22 cellular contexts compared by ENCODE assay signal in the genomic region with DNA sequence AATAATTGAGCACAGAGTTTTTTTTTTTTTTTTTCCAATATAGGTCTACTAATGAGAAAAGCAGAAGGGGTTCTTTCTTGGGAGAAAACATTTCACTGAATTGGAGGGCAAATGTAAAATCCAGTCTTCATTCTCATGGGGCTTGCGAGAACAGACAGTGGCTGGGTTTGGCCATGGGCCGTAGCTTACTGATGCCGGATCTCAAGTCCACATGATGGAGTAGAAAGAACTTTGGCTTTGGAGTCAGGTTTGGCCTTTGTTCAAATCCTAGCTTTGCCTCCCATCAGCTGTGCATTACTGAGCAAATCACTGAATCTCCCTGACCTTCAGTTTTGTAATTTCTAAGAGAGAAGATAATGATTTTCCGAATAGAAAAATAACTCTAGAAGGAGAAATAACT. TPM values are rescaled to one million over a fixed set of nuclear protein-coding genes. Genes with fewer than 3 reads are reported as not detected.
DNase-seq lines count a peak whose midpoint lies in the region; ATAC-seq and TF ChIP-seq lines count a peak whose summit lies in the region.
"Had no signal": no experiment of that assay in that cellular context is flagged by ENCODE, and none has a peak within 500 bp of the region (broad histone marks: within the 10 kb centered on the region; RNA-seq: fewer than 3 reads in every experiment).

No MANE protein-coding gene starts in this region.

- no peaks in the 10 kb centered on the region for H3K4me1 Mint-ChIP-seq in activated CD4-positive, alpha-beta T cell treated with anti-CD3 and anti-CD28 coated beads for 36 hours
- H3K4me1 Mint-ChIP-seq in H9, result no peaks in the 10 kb centered on the region; a peak in 1 of 4 replicates
- H3K4me1 Mint-ChIP-seq: activated naive CD8-positive, alpha-beta T cell treated with anti-CD3 and anti-CD28 coated beads for 36 hours; activated T-helper 17 cell treated with anti-CD3 and anti-CD28 coated beads, Interleukin-2, amount 50 U/mL, for 72 hours; B cell had no signal

- POLR2A ChIA-PET in activated CD4-positive, alpha-beta T cell treated with anti-CD3 and anti-CD28 coated beads for 36 hours (lab: Charles Lee), result no interaction called here

- H3K79me2 ChIP-seq in hepatocyte (no peaks in the 10 kb centered on the region), H9 (ENCODE audit: insufficient read depth, low read length) (no peaks in the 10 kb centered on the region)

- no peak overlapping the region for H3K4ac ChIP-seq in H9 (ENCODE audit: low read depth, low read length)

- H4K91ac ChIP-seq in H9 (ENCODE audit: insufficient read length, low read depth, low read length), result no peak overlapping the region

- no peaks in the 10 kb centered on the region for H3K23me2 ChIP-seq in H9 (ENCODE audit: insufficient read length, low read depth, low read length, poor library complexity, severe bottlenecking)

- H3K4me3 Mint-ChIP-seq in activated CD4-positive, alpha-beta T cell treated with anti-CD3 and anti-CD28 coated beads for 36 hours, result no peak overlapping the region
- H3K4me3 Mint-ChIP-seq in H9, result no peak overlapping the region
- H3K4me3 Mint-ChIP-seq: activated naive CD8-positive, alpha-beta T cell treated with anti-CD3 and anti-CD28 coated beads for 36 hours; activated T-helper 17 cell treated with anti-CD3 and anti-CD28 coated beads, Interleukin-2, amount 50 U/mL, for 72 hours; B cell; stimulated activated naive CD8-positive, alpha-beta T cell treated with anti-CD3 and anti-CD28 coated beads, Interleukin-15, Interleukin-2, amounts not matched to agents 100 ng/mL and 50 ng/mL, for 24 hours had no signal

- no peak overlapping the region for H2BK20ac ChIP-seq in H9 (ENCODE audit: low read depth, low read length, poor library complexity, severe bottlenecking)

- intact Hi-C loops in Right ventricle myocardium inferior (cut with DNase I) (loop anchor here (5.0 kb wide), 1 partner anchor 119 kb away; no protein-coding TSS in a partner anchor), cardiac septum (cut with DNase I) (loop anchor here (5.0 kb wide), 1 partner anchor 119 kb away; no protein-coding TSS in a partner anchor), psoas muscle (cut with DNase I) (no loop called here), aorta (cut with DNase I) (no loop called here)
- intact Hi-C loops in activated CD4-positive, alpha-beta T cell treated with anti-CD3 and anti-CD28 coated beads for 36 hours (cut with DNase I, micrococcal nuclease), result no loop called here

- DNase-seq in Right ventricle myocardium inferior (ENCODE audit: missing footprints) (peak; percentile 77), cardiac septum (ENCODE audit: low spot score) (no peak), hepatocyte (ENCODE audit: low spot score) (no peak), psoas muscle (peak; percentile 50 to 67), aorta (peak in 1 of 2 donors; percentile 62), NOMO-1 treated with dmso at 0.1 percent for 144 hours (lab: John Stamatoyannopoulos, UW; ENCODE audit: unreplicated experiment) (no peak), H9 (no peak)
- DNase-seq in activated CD4-positive, alpha-beta T cell treated with anti-CD3 and anti-CD28 coated beads for 36 hours, result no peak
- DNase-seq: activated CD4-positive, alpha-beta T cell treated with anti-CD3 and anti-CD28 coated beads for 4 hours; activated naive CD8-positive, alpha-beta T cell treated with anti-CD3 and anti-CD28 coated beads for 36 hours; effector CD8-positive, alpha-beta T cell; MV-4-11; NCI-H2029; NCI-H446 treated with DMSO at 0.1 percent for 48 hours; right lobe of liver had no signal

- 93% methylated on average over 4 of the region's 4 CpGs for WGBS in hepatocyte (ENCODE audit: low lambda C conversion rate, missing lambda C conversion rate)
- WGBS in psoas muscle, 3 donors, result 19 to 36% (median 32%) methylated on average over 4 of the region's 4 CpGs
- WGBS in aorta, 2 donors, result 10 to 13% methylated on average over 4 of the region's 4 CpGs
- WGBS in H9 (ENCODE audit: extremely low coverage, insufficient read length, low lambda C conversion rate), result no CpG with 5 or more reads among the region's 4 CpGs

- peak; percentile 82 for ATAC-seq in Right ventricle myocardium inferior
- peak in 3 of 4 donors; percentile 20 to 27 (median 24) for ATAC-seq in psoas muscle
- peak; percentile 46 for ATAC-seq in aorta (ENCODE audit: low FRiP score)
- ATAC-seq in activated CD4-positive, alpha-beta T cell treated with anti-CD3 and anti-CD28 coated beads for 36 hours, result no peak
- ATAC-seq: activated T-helper 17 cell treated with anti-CD3 and anti-CD28 coated beads, Interleukin-2, amount 50 U/mL, for 72 hours; right lobe of liver had no signal

- H3K56ac ChIP-seq in H9 (ENCODE audit: insufficient read length, low read depth, low read length), result no peak overlapping the region

- no peaks in the 10 kb centered on the region for H3K9me3 ChIP-seq in hepatocyte (ENCODE audit: low read depth)
- no peaks in the 10 kb centered on the region for H3K9me3 ChIP-seq in psoas muscle
- no peaks in the 10 kb centered on the region for H3K9me3 ChIP-seq in aorta (ENCODE audit: control insufficient read depth, low read length)
- no peaks in the 10 kb centered on the region for H3K9me3 ChIP-seq in H9 (ENCODE audit: control insufficient read depth, low read depth, low read length)
- H3K9me3 ChIP-seq: esophagus muscularis mucosa, right lobe of liver had no signal

- no peak overlapping the region for H3T11ph ChIP-seq in H9 (ENCODE audit: low read length)

- no peak overlapping the region for H3K18ac ChIP-seq in H9 (ENCODE audit: insufficient read length, low read depth, low read length)

- H3K79me1 ChIP-seq in H9 (ENCODE audit: insufficient read depth, low read depth, low read length, poor library complexity, severe bottlenecking), result no peaks in the 10 kb centered on the region

- H2BK120ac ChIP-seq in H9 (ENCODE audit: low read depth, low read length, poor library complexity, severe bottlenecking), result no peak overlapping the region

- H3K27ac Mint-ChIP-seq in activated CD4-positive, alpha-beta T cell treated with anti-CD3 and anti-CD28 coated beads for 36 hours, result no peak overlapping the region
- no peak overlapping the region for H3K27ac Mint-ChIP-seq in H9
- H3K27ac Mint-ChIP-seq: activated naive CD8-positive, alpha-beta T cell treated with anti-CD3 and anti-CD28 coated beads for 36 hours; activated T-helper 17 cell treated with anti-CD3 and anti-CD28 coated beads, Interleukin-2, amount 50 U/mL, for 72 hours; B cell; stimulated activated naive CD8-positive, alpha-beta T cell treated with anti-CD3 and anti-CD28 coated beads, Interleukin-15, Interleukin-2, amounts not matched to agents 100 ng/mL and 50 ng/mL, for 24 hours had no signal

- no peaks in the 10 kb centered on the region for H4K20me1 ChIP-seq in hepatocyte (ENCODE audit: insufficient read depth, poor library complexity, severe bottlenecking)
- no peaks in the 10 kb centered on the region for H4K20me1 ChIP-seq in H9 (ENCODE audit: control insufficient read depth, insufficient read depth, insufficient read length)

- no peak overlapping the region for H4K8ac ChIP-seq in H9 (replicated peaks; ENCODE audit: insufficient read length, low read depth, low read length)

- H3K36me3 ChIP-seq in hepatocyte (replicated peaks; ENCODE audit: insufficient read depth, low read depth) (no peaks in the 10 kb centered on the region), psoas muscle (ENCODE audit: insufficient read depth in 1 of 2, low read depth in 1 of 2) (peaks cover 10 to 83% of the 10 kb centered on the region in 2 donors), aorta (ENCODE audit: control insufficient read depth in 1 of 2, insufficient read depth in 2 of 2, low read length in 1 of 2) (peaks cover 9 to 19% of the 10 kb centered on the region in 2 donors)
- H3K36me3 ChIP-seq: cardiac muscle cell, right lobe of liver had no signal

- no peak overlapping the region for H4K5ac ChIP-seq in H9 (ENCODE audit: insufficient read length, low read depth, low read length)

- H3K14ac ChIP-seq in H9 (ENCODE audit: insufficient read depth, low read length), result no peak overlapping the region

- H3K27ac ChIP-seq in hepatocyte (peak overlapping the region; percentile 83), psoas muscle (peak overlapping the region; percentile 56), aorta (ENCODE audit: low read depth in 1 of 2, low read length in 2 of 2) (peak overlapping the region; percentile 32 to 81), H9 (ENCODE audit: insufficient read length, low read depth, low read length) (no peak overlapping the region)
- H3K27ac ChIP-seq: 22Rv1, cardiac muscle cell, KMS-11, right lobe of liver had no signal

- H3K4me1 ChIP-seq in hepatocyte (ENCODE audit: insufficient read depth) (peaks cover 10% of the 10 kb centered on the region), psoas muscle (peaks cover 30% of the 10 kb centered on the region), aorta (ENCODE audit: control insufficient read depth in 1 of 2, insufficient read depth in 2 of 2, low read length in 2 of 2) (peaks cover 7% of the 10 kb centered on the region in 2 donors), H9 (ENCODE audit: insufficient read depth, low read length) (no peaks in the 10 kb centered on the region)

- TF ChIP-seq CTCF in hepatocyte (IDR thresholded peaks at IDR 0.05; ENCODE audit: poor library complexity) (no peak), psoas muscle (IDR thresholded peaks at IDR 0.05) (no peak), H9 (conservative IDR thresholded peaks at IDR 0.05) (no peak)

- H3K27me3 ChIP-seq in hepatocyte (no peaks in the 10 kb centered on the region), psoas muscle (ENCODE audit: insufficient read depth in 3 of 3, low read length in 2 of 3) (no peaks in the 10 kb centered on the region), aorta (ENCODE audit: control insufficient read depth in 1 of 2, insufficient read depth in 2 of 2, low read length in 1 of 2) (no peaks in the 10 kb centered on the region), H9 (ENCODE audit: insufficient read depth, low read length) (no peaks in the 10 kb centered on the region)
- H3K27me3 ChIP-seq: cardiac muscle cell, esophagus muscularis mucosa, right lobe of liver had no signal

- H2BK15ac ChIP-seq in H9 (ENCODE audit: low read depth, low read length), result no peak overlapping the region

- no peak overlapping the region for H2BK12ac ChIP-seq in H9 (ENCODE audit: insufficient read length, low read depth, low read length)

- no peak overlapping the region for H2BK5ac ChIP-seq in H9 (ENCODE audit: insufficient read length, low read length)

- no peak overlapping the region for H3K23ac ChIP-seq in H9 (ENCODE audit: insufficient read length, low read depth, low read length)

- CTCF ChIA-PET in activated CD4-positive, alpha-beta T cell treated with anti-CD3 and anti-CD28 coated beads for 36 hours (lab: Charles Lee), result no interaction called here

- no peak overlapping the region for H3K4me3 ChIP-seq in hepatocyte
- H3K4me3 ChIP-seq in psoas muscle, result no peak overlapping the region
- no peak overlapping the region for H3K4me3 ChIP-seq in aorta (ENCODE audit: low read length in 2 of 2)
- H3K4me3 ChIP-seq: cardiac muscle cell, esophagus muscularis mucosa, right lobe of liver had no signal

- no peaks in the 10 kb centered on the region for H3K9me3 Mint-ChIP-seq in activated CD4-positive, alpha-beta T cell treated with anti-CD3 and anti-CD28 coated beads for 36 hours (ENCODE audit: low read depth)
- H3K9me3 Mint-ChIP-seq in H9, result no peaks in the 10 kb centered on the region
- H3K9me3 Mint-ChIP-seq: activated naive CD8-positive, alpha-beta T cell treated with anti-CD3 and anti-CD28 coated beads for 36 hours; activated T-helper 17 cell treated with anti-CD3 and anti-CD28 coated beads, Interleukin-2, amount 50 U/mL, for 72 hours; stimulated activated naive CD8-positive, alpha-beta T cell treated with anti-CD3 and anti-CD28 coated beads, Interleukin-15, Interleukin-2, amounts not matched to agents 100 ng/mL and 50 ng/mL, for 24 hours had no signal

- H3K4me2 ChIP-seq in hepatocyte (no peak overlapping the region), H9 (ENCODE audit: insufficient read depth, insufficient read length, low read length) (no peak overlapping the region)
- H3K4me2 ChIP-seq: KMS-11 had no signal

- H3K9ac ChIP-seq in H9 (ENCODE audit: extremely low read depth, insufficient read length, low read length), result no peak overlapping the region
- H3K9ac ChIP-seq: KMS-11 had no signal

- H2AFZ ChIP-seq in hepatocyte, result no peak overlapping the region
- no peak overlapping the region for H2AFZ ChIP-seq in H9 (ENCODE audit: low read length)

- H3K27me3 Mint-ChIP-seq in activated CD4-positive, alpha-beta T cell treated with anti-CD3 and anti-CD28 coated beads for 36 hours, result no peaks in the 10 kb centered on the region
- no peaks in the 10 kb centered on the region for H3K27me3 Mint-ChIP-seq in H9 (ENCODE audit: low read depth)
- H3K27me3 Mint-ChIP-seq: B cell; stimulated activated naive CD8-positive, alpha-beta T cell treated with anti-CD3 and anti-CD28 coated beads, Interleukin-15, Interleukin-2, amounts not matched to agents 100 ng/mL and 50 ng/mL, for 24 hours had no signal

- H2AK5ac ChIP-seq in H9 (ENCODE audit: insufficient read length, low read length), result no peak overlapping the region

- H3K36me3 Mint-ChIP-seq in activated CD4-positive, alpha-beta T cell treated with anti-CD3 and anti-CD28 coated beads for 36 hours (ENCODE audit: low read depth), result no peaks in the 10 kb centered on the region
- H3K36me3 Mint-ChIP-seq in H9 (ENCODE audit: insufficient read depth in 1 of 3, low read depth in 3 of 3), result peaks cover 0 to 18% (median 2%) of the 10 kb centered on the region in 3 experiments; a peak in 3 of 7 replicates
- H3K36me3 Mint-ChIP-seq: activated naive CD8-positive, alpha-beta T cell treated with anti-CD3 and anti-CD28 coated beads for 36 hours had no signal

- no peaks in the 10 kb centered on the region for H3K9me2 ChIP-seq in hepatocyte (replicated peaks; ENCODE audit: insufficient read depth)

RNA-seq across cellular contexts. Expression of gene LMCD1, which starts 59.7 kb away (rescaled TPM):
- 48.1 TPM for total RNA-seq in Right ventricle myocardium inferior
- total RNA-seq in cardiac septum, result 57.6 TPM
- total RNA-seq in hepatocyte, result 185 and 195 TPM in 2 replicates
- 325 and 347 TPM in 2 replicates for polyA plus RNA-seq in hepatocyte
- total RNA-seq in psoas muscle, result 1,000 to 10,000 TPM in 1 of 4 donors, 100 to 1,000 TPM in 3; 340 to 1,074 (median 476) TPM
- polyA plus RNA-seq in psoas muscle, result 1,000 to 10,000 TPM in 1 of 3 donors, 100 to 1,000 TPM in 1, 10 to 100 TPM in 1; 83.0 to 1,120 (median 129) TPM
- total RNA-seq in aorta, result 1,000 to 10,000 TPM in 1 of 2 donors, 100 to 1,000 TPM in 1; 192 to 1,289 TPM
- 100 to 1,000 TPM; 347 to 416 TPM for polyA plus RNA-seq in aorta
- total RNA-seq in activated CD4-positive, alpha-beta T cell treated with anti-CD3 and anti-CD28 coated beads for 36 hours, result 1 to 10 TPM; 3.1 to 4.9 TPM
- 19.2 and 22.1 TPM in 2 replicates for total RNA-seq in H9 (2021)

Comparison
In these comparisons a context has a peak if more than half of its experiments do, and no peak if none do; other contexts are left out.
1. DNase-seq: peak in Right ventricle myocardium inferior (single experiment) and psoas muscle (2 of 2); none in cardiac septum (single experiment), hepatocyte (single experiment), NOMO-1 treated with dmso at 0.1 percent for 144 hours (single experiment), activated CD4-positive, alpha-beta T cell treated with anti-CD3 and anti-CD28 coated beads for 36 hours (single experiment) and H9 (single experiment).
2. intact Hi-C loops: an anchor here in Right ventricle myocardium inferior (5.0 kb wide) and cardiac septum (5.0 kb wide); none called in psoas muscle, aorta and activated CD4-positive, alpha-beta T cell treated with anti-CD3 and anti-CD28 coated beads for 36 hours.